Comparison of ENCODE assay signal across 8 cellular contexts in the genomic region with DNA sequence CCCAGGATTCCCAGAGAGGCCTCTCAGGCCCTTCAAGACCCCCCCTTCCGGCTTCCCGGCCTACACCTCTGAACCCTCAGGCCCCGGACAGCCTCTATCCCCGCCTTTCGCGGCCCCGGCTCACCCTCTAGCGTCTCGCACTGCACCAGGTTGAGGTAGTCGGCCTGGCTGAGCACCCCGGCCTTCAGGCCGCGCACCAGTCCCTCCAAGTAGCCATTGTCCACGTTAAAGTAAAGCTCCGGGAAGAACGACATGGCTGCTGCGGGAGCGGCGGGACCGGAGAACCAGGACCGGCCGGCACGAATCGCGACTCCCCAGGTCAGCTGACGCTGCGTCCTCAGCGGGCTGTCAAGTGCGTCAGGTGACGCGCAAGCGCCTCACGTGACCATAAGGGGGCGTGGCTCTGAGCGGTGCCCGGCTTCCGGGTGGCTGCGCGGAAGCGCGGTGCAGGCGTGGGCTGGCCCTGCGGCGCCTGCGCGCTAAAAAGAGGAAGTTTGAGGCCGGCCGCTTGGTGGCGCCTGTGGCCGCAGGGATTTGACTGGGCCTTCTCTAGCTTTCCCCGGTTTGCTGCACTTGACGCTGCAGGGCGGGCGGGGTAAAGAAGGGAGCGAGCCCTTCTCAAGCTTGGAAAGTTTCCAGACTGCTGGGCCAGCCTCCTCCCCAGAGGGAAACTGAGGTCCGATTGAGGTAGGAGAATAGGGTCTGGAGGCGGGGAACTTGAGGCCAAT. TPM values are rescaled to one million over a fixed set of nuclear protein-coding genes. Genes with fewer than 3 reads are reported as not detected.
A peak's percentile ranks its signal among the peaks of the same experiment; 100 is the strongest.
DNase-seq lines count a peak whose midpoint lies in the region; ATAC-seq and TF ChIP-seq lines count a peak whose summit lies in the region.

A gene (minus strand): TSS at position 325 of the 728 bp plus-strand sequence. CDS start 71 bp downstream, at position 254.

- H3K9me2 ChIP-seq in OCI-LY1 (ENCODE audit: low read depth, low read length): no peaks in the 10 kb centered on the region

- peaks cover 29% of the 10 kb centered on the region for H3K4me1 ChIP-seq in OCI-LY1 (ENCODE audit: insufficient read depth, low read length, severe bottlenecking)

- H3K4me2 ChIP-seq in OCI-LY1 (ENCODE audit: low read length): peak within 1 kb of the TSS; percentile 98

- DNase-seq in DMS 273 (lab: John Stamatoyannopoulos, UW; ENCODE audit: unreplicated experiment): peak; percentile 99
- DNase-seq in HuH-7 (ENCODE audit: low spot score): peak; percentile 96
- peak; percentile 99 for DNase-seq in activated CD8-positive, alpha-beta memory T cell treated with anti-CD3 and anti-CD28 coated beads, Interleukin-2, amount 50 U/mL, for 48 hours
- DNase-seq in endothelial cell (ENCODE audit: low spot score): peak; percentile 100
- DNase-seq in midbrain (lab: John Stamatoyannopoulos, UW): peak; percentile 99
- peak; percentile 97 to 99 for DNase-seq in stimulated activated CD8-positive, alpha-beta memory T cell treated with anti-CD3 and anti-CD28 coated beads, Interleukin-2, amount 100 ng/mL, for 1 hour (ENCODE audit: low read depth in 2 of 2)

- peaks cover 3% of the 10 kb centered on the region for H3K36me3 Mint-ChIP-seq in endothelial cell (ENCODE audit: low read depth, unreplicated experiment)

- H3K27me3 ChIP-seq in OCI-LY1 (ENCODE audit: insufficient read depth, low read length): no peaks in the 10 kb centered on the region

- no peaks in the 10 kb centered on the region for H4K20me1 ChIP-seq in OCI-LY1 (ENCODE audit: insufficient read depth, low read length)

- H3K79me2 ChIP-seq in OCI-LY1 (ENCODE audit: insufficient read depth, low read length): peaks cover 40% of the 10 kb centered on the region

- TF ChIP-seq CTCF in OCI-LY1 (IDR thresholded peaks at IDR 0.05; ENCODE audit: low read length): peak; percentile 85
- peak; percentile 81 for TF ChIP-seq CTCF in endothelial cell (IDR thresholded peaks at IDR 0.05; ENCODE audit: unreplicated experiment)

- H2AFZ ChIP-seq in OCI-LY1 (ENCODE audit: low read length): no peak within 1 kb of the TSS

- H3K27ac ChIP-seq in OCI-LY1 (ENCODE audit: low read depth, low read length, poor library complexity, severe bottlenecking): peak within 1 kb of the TSS; percentile 83

- H3K36me3 ChIP-seq in OCI-LY1 (ENCODE audit: insufficient read depth, low read length): peaks cover 20% of the 10 kb centered on the region; the same call in 1 of the 2 replicates

- H3K4me3 ChIP-seq in OCI-LY1 (ENCODE audit: low read depth, low read length, poor library complexity, severe bottlenecking): peak within 1 kb of the TSS; percentile 91

- H3K9me3 Mint-ChIP-seq in endothelial cell (ENCODE audit: unreplicated experiment): no peaks in the 10 kb centered on the region

- H3K27me3 Mint-ChIP-seq in endothelial cell (ENCODE audit: unreplicated experiment): peaks cover 11% of the 10 kb centered on the region

- peak within 1 kb of the TSS; percentile 100 for H3K4me3 Mint-ChIP-seq in endothelial cell (ENCODE audit: unreplicated experiment)

- H3K9me3 ChIP-seq in OCI-LY1 (ENCODE audit: low read length): no peaks in the 10 kb centered on the region

- H3K27ac Mint-ChIP-seq in endothelial cell (ENCODE audit: unreplicated experiment): peak within 1 kb of the TSS; percentile 98

- peak; percentile 89 for ATAC-seq in GM21515 (IDR thresholded peaks at IDR 0.05; ENCODE audit: unreplicated experiment)

- H3F3A ChIP-seq in OCI-LY1 (ENCODE audit: insufficient read depth, low read length): no peaks in the 10 kb centered on the region

- peak within 1 kb of the TSS; percentile 92 for H3K9ac ChIP-seq in OCI-LY1 (ENCODE audit: low read length)

- H3K4me1 Mint-ChIP-seq in endothelial cell (ENCODE audit: unreplicated experiment): peaks cover 15% of the 10 kb centered on the region

RNA-seq across cellular contexts. Expression of the gene that starts here (rescaled TPM):
- 107 TPM for total RNA-seq in endothelial cell (ENCODE audit: unreplicated experiment)

Comparison
In these comparisons a context has a peak if more than half of its experiments do, and no peak if none do; other contexts are left out.
1. Peak in every context shown above with its lines: DNase-seq, ATAC-seq, H3K4me3 ChIP-seq and H3K27ac ChIP-seq.